ENCODE assay signal across 1 cellular context in the genomic region with DNA sequence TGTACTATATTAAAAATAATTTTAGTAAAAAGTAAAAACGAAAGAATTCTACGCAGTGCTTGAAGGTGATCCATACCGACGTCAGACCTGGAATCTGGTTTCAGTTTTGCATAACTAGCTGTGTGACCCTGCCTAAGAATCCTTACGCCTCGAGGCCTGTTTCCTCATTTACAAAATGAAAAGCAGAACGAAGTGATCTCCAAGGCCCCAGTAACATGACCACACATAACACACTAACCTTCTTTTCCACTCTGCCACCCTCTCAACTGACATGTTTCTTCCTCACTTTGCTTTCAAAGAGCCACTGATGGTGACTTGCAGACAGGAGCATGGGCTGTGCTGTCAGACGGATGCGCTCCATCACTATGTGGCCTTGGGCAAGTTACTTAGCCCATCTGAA.
TF ChIP-seq lines count a peak whose summit lies in the region.

No MANE protein-coding gene starts in this region.

TF ChIP-seq in SK-N-SH, 30 proteins besides CTCF, POLR2A, EP300 and RAD21 (continued from another document):
- TF ChIP-seq, protein P1, sequence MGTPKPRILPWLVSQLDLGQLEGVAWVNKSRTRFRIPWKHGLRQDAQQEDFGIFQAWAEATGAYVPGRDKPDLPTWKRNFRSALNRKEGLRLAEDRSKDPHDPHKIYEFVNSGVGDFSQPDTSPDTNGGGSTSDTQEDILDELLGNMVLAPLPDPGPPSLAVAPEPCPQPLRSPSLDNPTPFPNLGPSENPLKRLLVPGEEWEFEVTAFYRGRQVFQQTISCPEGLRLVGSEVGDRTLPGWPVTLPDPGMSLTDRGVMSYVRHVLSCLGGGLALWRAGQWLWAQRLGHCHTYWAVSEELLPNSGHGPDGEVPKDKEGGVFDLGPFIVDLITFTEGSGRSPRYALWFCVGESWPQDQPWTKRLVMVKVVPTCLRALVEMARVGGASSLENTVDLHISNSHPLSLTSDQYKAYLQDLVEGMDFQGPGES (IDR thresholded peaks at IDR 0.05; ENCODE audit: low read depth, low read length), result no peak
- TF ChIP-seq YY1 (IDR thresholded peaks at IDR 0.05; ENCODE audit: low read depth), result no peak
TF ChIP-seq in SK-N-SH: peak in this region for 0.
